13 cellular contexts compared by ENCODE assay signal in the genomic region with DNA sequence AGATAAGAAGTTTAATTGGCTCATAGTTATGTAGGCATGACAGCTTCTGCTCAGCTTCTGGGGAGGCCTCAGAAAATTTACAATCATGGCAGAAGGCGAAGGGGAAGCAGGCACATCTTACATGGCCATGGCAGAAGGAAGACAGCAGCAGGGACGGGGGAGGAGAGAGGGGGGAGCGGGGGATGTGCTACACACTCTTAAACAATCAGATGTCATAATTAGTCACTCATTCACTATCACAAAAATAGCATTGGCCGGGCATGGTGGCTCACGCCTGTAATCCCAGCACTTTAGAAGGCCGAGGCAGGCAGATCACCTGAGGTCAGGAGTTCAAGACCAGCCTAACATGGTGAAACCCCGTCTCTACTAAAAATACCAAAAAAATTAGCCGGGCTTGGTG. TPM values are rescaled to one million over a fixed set of nuclear protein-coding genes. Genes with fewer than 3 reads are reported as not detected.
"Had no signal": no experiment of that assay in that cellular context is flagged by ENCODE, and none has a peak within 500 bp of the region (broad histone marks: within the 10 kb centered on the region; RNA-seq: fewer than 3 reads in every experiment).

No MANE protein-coding gene starts in this region.

RNA-seq across cellular contexts. Expression of a gene that starts 10.9 kb away (rescaled TPM):
- total RNA-seq: dermis microvascular lymphatic vessel endothelial cell; esophagus mucosa; fibroblast of lung; gastrocnemius medialis; heart right ventricle; liver; lung microvascular endothelial cell; naive thymus-derived CD4-positive, alpha-beta T cell; psoas muscle; right lobe of liver; skeletal muscle tissue; temporal lobe; upper lobe of left lung had no signal
- polyA plus RNA-seq: fibroblast of lung; heart right ventricle; naive thymus-derived CD4-positive, alpha-beta T cell; psoas muscle had no signal
